ENCODE assay signal across 22 cellular contexts in genomic region chr7:136067277-136067676, GRCh38.
"Had no signal": no experiment of that assay in that cellular context is flagged by ENCODE, and none has a peak within 500 bp of the region (broad histone marks: within the 10 kb centered on the region; RNA-seq: fewer than 3 reads in every experiment).

No MANE protein-coding gene starts in this region.

- H3K4me1 ChIP-seq: esophagus muscularis mucosa, foreskin keratinocyte, gastroesophageal sphincter, heart left ventricle, left lung, lower lobe of right lung had no signal

- ATAC-seq: foreskin keratinocyte; gastroesophageal sphincter; heart left ventricle; left cardiac atrium; left lung; left ventricle myocardium superior; lower lobe of right lung; naive thymus-derived CD4-positive, alpha-beta T cell had no signal

- H3K27me3 ChIP-seq: esophagus muscularis mucosa, foreskin keratinocyte, gastroesophageal sphincter, heart left ventricle, left lung had no signal

- H3K9me3 ChIP-seq: esophagus muscularis mucosa, gastroesophageal sphincter, heart left ventricle, left lung, lower lobe of right lung had no signal

- H3K27ac ChIP-seq: coronary artery, dorsolateral prefrontal cortex, esophagus muscularis mucosa, foreskin keratinocyte, gastroesophageal sphincter, heart left ventricle, left lung, lower lobe of right lung had no signal

- FAIRE-seq: colon, endothelial cell of umbilical vein, frontal cortex, islet of Langerhans, keratinocyte had no signal

- H3K4me3 ChIP-seq: coronary artery, dorsolateral prefrontal cortex, esophagus muscularis mucosa, gastroesophageal sphincter, heart left ventricle, left lung, lower lobe of right lung had no signal

- DNase-seq: dermis blood vessel endothelial cell; dorsolateral prefrontal cortex; effector CD4-positive, alpha-beta T cell; effector memory CD4-positive, alpha-beta T cell; foreskin keratinocyte; heart left ventricle; hippocampal formation; left cardiac atrium; left lung; left ventricle myocardium superior; lower lobe of right lung; mesenchymal stem cell; midbrain; naive thymus-derived CD4-positive, alpha-beta T cell had no signal

- H3K36me3 ChIP-seq: esophagus muscularis mucosa, gastroesophageal sphincter, heart left ventricle, left lung, lower lobe of right lung had no signal
